ENCODE assay signal across 8 cellular contexts in the genomic region with DNA sequence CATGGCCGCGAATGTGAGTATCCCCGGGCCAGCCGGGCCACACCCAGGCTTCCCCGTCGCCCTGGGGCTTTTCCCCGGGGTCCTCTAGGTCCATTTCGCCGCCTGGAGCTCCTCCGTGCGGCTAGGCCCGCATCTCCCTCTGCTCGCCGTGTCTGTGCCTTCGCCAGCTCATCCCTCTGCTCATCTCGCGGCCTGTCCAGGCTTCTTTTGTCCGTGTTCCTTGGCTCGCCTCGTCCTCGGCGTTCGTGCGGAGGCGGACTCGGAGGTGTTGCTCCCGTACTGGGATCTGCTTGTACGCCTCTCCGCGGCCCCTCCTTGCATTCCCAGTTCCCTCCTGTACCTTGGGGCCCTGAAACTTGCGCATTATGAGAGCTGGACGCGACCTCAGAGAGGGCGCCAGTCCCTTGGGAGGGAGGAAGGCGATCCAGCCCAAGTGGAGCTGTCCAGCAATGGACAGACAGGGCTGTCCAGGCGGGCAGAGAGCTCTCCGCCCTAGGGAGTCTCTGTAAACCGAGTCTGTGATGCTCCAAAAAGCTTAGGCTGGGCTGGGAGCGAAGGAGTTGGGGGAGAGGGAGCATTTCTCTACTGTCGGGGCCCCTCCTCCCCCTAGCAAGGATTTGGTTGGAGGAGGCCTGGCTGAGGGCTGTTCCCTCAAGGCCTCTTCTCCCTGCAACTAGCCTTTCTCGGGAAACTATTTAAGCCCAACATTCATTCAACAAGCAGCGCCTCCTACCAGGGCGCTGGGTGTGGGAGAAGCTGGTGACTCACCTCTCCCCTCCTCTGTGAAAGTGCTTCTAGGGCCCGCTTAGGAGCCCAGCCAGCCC. TPM values are rescaled to one million over a fixed set of nuclear protein-coding genes. Genes with fewer than 3 reads are reported as not detected.
DNase-seq lines count a peak whose midpoint lies in the region; ATAC-seq and TF ChIP-seq lines count a peak whose summit lies in the region.

No MANE protein-coding gene starts in this region.

- H3K27me3 ChIP-seq in body of pancreas (no peaks in the 10 kb centered on the region), skeletal muscle satellite cell (ENCODE audit: control insufficient read depth, insufficient read depth, low read length) (no peaks in the 10 kb centered on the region)

- H3K27ac ChIP-seq in body of pancreas, result peak overlapping the region; percentile 66 to 94 (median 92)

- H3K4me3 ChIP-seq in body of pancreas (peak overlapping the region; percentile 39 to 69), skeletal muscle satellite cell (ENCODE audit: low read length) (peak overlapping the region; percentile 97)

- intact Hi-C loops in body of pancreas (cut with DNase I), result loop anchor here (10.0 kb wide), 1 partner anchor 231 kb away; no protein-coding TSS in a partner anchor

- H3K9me3 ChIP-seq in body of pancreas (no peaks in the 10 kb centered on the region), skeletal muscle satellite cell (replicated peaks; ENCODE audit: low read length) (no peaks in the 10 kb centered on the region)

- 0% methylated on average over 10 to 44 of the region's 44 CpGs for WGBS in body of pancreas, 2 donors

- H3K4me1 Mint-ChIP-seq in T-helper 2 cell treated with Interferon-gamma antibody and Interleukin-4, amounts not matched to agents 5 μg/mL and 100 μg/mL, for 36 hours (ENCODE audit: low read depth), result peaks cover 42% of the 10 kb centered on the region

- no peaks in the 10 kb centered on the region for H3K9me3 Mint-ChIP-seq in T-helper 2 cell treated with Interferon-gamma antibody and Interleukin-4, amounts not matched to agents 5 μg/mL and 100 μg/mL, for 36 hours

- H3K4me2 ChIP-seq in skeletal muscle satellite cell (ENCODE audit: low read length), result peak overlapping the region; percentile 97

- peaks cover 0 to 8% of the 10 kb centered on the region in 2 donors for H3K36me3 ChIP-seq in body of pancreas (replicated peaks in 1 of 2; ENCODE audit: insufficient read depth in 1 of 2, low read depth in 2 of 2)
- peaks cover 49% of the 10 kb centered on the region for H3K36me3 ChIP-seq in skeletal muscle satellite cell (ENCODE audit: insufficient read depth, low read length)

- TF ChIP-seq CTCF in body of pancreas (IDR thresholded peaks at IDR 0.05), result no peak

- H3K36me3 Mint-ChIP-seq in T-helper 2 cell treated with Interferon-gamma antibody and Interleukin-4, amounts not matched to agents 5 μg/mL and 100 μg/mL, for 36 hours (ENCODE audit: low read depth), result peaks cover 39% of the 10 kb centered on the region

- no peak for TF ChIP-seq POLR2A in body of pancreas (IDR thresholded peaks at IDR 0.05)

- DNase-seq in DMS53 treated with DMSO at 0.1 percent for 48 hours (lab: John Stamatoyannopoulos, UW; ENCODE audit: unreplicated experiment) (peak; percentile 7), HuH-7 (ENCODE audit: low spot score) (peak; percentile 69), body of pancreas (peak; percentile 58 to 70 (median 64)), iPS-NIHi11 (ENCODE audit: low spot score) (peak; percentile 71), NCI-H1436 treated with DMSO at 0.1 percent for 48 hours (lab: John Stamatoyannopoulos, UW) (no peak)
- peak; percentile 68 for DNase-seq in T-helper 2 cell treated with Interferon-gamma antibody and Interleukin-4, amounts not matched to agents 5 μg/mL and 100 μg/mL, for 36 hours (ENCODE audit: low spot score)

- H3K4me3 Mint-ChIP-seq in T-helper 2 cell treated with Interferon-gamma antibody and Interleukin-4, amounts not matched to agents 5 μg/mL and 100 μg/mL, for 36 hours, result peak overlapping the region; percentile 94

- H3K27ac Mint-ChIP-seq in T-helper 2 cell treated with Interferon-gamma antibody and Interleukin-4, amounts not matched to agents 5 μg/mL and 100 μg/mL, for 36 hours, result peak overlapping the region; percentile 92

- H3K9ac ChIP-seq in skeletal muscle satellite cell (ENCODE audit: low read depth, low read length), result peak overlapping the region; percentile 99

- H3K27me3 Mint-ChIP-seq in T-helper 2 cell treated with Interferon-gamma antibody and Interleukin-4, amounts not matched to agents 5 μg/mL and 100 μg/mL, for 36 hours (ENCODE audit: low read depth), result no peaks in the 10 kb centered on the region

- ATAC-seq in GM21529 (IDR thresholded peaks at IDR 0.05; ENCODE audit: unreplicated experiment) (peak; percentile 23), body of pancreas (peak; percentile 13)

- H3K4me1 ChIP-seq in body of pancreas (peaks cover 30% of the 10 kb centered on the region), skeletal muscle satellite cell (ENCODE audit: control insufficient read depth, insufficient read depth, low read length) (peaks cover 24% of the 10 kb centered on the region)

RNA-seq across cellular contexts. Expression of gene TMEM43, which starts 0.6 kb away (rescaled TPM):
- 10 to 100 TPM; 21.8 to 38.4 TPM for total RNA-seq in body of pancreas
- 88.0 and 97.6 TPM in 2 replicates for total RNA-seq in skeletal muscle satellite cell (2012; rRNA removed)

RNA-seq across cellular contexts. Expression of gene CHCHD4, which starts 0.7 kb away (rescaled TPM):
- 1 to 10 TPM; 1.3 to 7.0 TPM for total RNA-seq in body of pancreas
- 20.3 and 21.6 TPM in 2 replicates for total RNA-seq in skeletal muscle satellite cell (2012; rRNA removed)

RNA-seq across cellular contexts. Expression of gene XPC, which starts 53.0 kb away (rescaled TPM):
- 10 to 100 TPM; 33.2 to 34.9 TPM for total RNA-seq in body of pancreas
- total RNA-seq in skeletal muscle satellite cell (2012; rRNA removed), result 19.9 and 31.9 TPM in 2 replicates

RNA-seq across cellular contexts. Expression of gene LSM3, which starts 53.2 kb away (rescaled TPM):
- 1 to 10 TPM; 5.3 to 6.0 TPM for total RNA-seq in body of pancreas
- total RNA-seq in skeletal muscle satellite cell (2012; rRNA removed), result 9.4 and 10.6 TPM in 2 replicates
